ENCODE assay signal across 1 cellular context in the genomic region with DNA sequence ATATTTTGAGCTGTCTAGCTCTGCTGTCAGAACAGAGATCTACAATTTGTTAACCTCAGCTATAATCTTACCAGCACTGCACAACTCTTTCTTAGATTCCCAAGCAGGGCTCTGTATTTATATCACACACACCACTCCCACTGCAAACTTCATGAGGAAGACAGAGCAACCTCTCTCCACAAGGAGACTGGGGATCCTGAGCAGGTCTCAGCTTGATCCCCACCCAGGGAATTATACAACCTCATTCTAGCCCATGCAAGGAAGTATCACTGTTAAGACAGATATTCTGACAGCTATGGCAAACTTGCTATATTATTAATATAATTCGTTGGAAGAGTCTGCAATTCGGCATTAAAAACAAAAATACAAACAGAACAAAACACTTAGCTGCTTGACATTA.
TF ChIP-seq lines count a peak whose summit lies in the region.

No MANE protein-coding gene starts in this region.

TF ChIP-seq in HEK293, 187 proteins besides CTCF, POLR2A, EP300 and RAD21 (continued from another document):
- peak; percentile 86; the same call in 1 of the 2 replicates for TF ChIP-seq MZF1 (tag by site-specific recombination; IDR thresholded peaks at IDR 0.05; ENCODE audit: borderline replicate concordance)
- TF ChIP-seq, protein P1, sequence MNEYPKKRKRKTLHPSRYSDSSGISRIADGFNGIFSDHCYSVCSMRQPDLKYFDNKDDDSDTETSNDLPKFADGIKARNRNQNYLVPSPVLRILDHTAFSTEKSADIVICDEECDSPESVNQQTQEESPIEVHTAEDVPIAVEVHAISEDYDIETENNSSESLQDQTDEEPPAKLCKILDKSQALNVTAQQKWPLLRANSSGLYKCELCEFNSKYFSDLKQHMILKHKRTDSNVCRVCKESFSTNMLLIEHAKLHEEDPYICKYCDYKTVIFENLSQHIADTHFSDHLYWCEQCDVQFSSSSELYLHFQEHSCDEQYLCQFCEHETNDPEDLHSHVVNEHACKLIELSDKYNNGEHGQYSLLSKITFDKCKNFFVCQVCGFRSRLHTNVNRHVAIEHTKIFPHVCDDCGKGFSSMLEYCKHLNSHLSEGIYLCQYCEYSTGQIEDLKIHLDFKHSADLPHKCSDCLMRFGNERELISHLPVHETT (tag by site-specific recombination; IDR thresholded peaks at IDR 0.05) = no peak
